ENCODE assay signal across 1 cellular context in the genomic region with DNA sequence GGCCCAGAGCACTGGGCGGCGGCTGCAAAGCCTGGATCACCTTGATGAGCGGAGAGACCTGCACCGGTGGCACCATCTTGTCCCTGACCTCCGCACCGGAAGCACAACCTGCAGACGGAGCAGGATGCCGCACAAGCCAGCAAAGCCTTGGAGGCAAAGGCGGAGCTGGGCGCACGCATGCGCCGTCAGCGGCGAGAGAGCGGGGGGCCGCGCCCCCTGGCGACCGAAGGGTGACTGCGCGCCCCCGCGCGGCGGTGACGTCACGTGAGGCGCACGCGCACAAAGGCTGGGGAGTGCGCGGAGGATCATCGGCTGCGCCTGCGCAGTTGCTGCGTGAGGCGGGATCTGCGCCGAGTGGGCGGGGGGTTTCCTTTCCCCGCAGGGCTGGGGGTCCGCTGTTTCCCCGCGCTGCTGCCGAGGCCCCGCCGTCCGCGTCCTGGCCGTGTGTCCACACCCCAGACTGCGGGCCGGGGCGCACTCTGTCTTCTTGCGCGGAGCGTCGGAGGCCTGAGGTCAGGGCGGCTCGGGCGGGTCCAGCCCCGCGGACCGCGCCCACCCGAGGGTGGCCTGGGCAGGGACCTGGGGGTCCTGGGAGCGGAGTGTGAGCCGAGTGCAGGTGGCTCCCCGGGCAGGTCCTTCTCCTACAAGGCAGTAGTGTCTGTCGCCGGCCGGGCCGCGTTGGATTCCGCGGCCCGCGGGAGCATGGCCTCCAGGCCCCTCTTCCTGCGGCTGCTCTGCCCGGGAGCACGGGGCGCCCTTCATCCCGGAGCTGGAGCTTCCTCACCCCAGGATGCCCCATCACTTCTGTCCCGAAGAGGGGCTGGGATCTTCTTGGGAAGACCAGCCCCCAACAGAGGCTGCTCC.
TF ChIP-seq lines count a peak whose summit lies in the region.

ATP5ME (minus strand) TSS at position 105 of the 864 bp plus-strand sequence; CDS start at position 76, 29 bp downstream.
A gene with protein sequence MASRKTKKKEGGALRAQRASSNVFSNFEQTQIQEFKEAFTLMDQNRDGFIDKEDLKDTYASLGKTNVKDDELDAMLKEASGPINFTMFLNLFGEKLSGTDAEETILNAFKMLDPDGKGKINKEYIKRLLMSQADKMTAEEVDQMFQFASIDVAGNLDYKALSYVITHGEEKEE (plus strand): TSS at position 371 of the 864 bp plus-strand sequence. CDS start 3,485 bp downstream, outside the sequence.

TF ChIP-seq in HepG2, 621 proteins besides CTCF, POLR2A, EP300 and RAD21 (continued from another document and continues in another):
- TF ChIP-seq ZSCAN5A (CRISPR knock-in tag; IDR thresholded peaks at IDR 0.05; ENCODE audit: borderline replicate concordance): no peak
- TF ChIP-seq PTBP1 (IDR thresholded peaks at IDR 0.05; ENCODE audit: low read depth, low read length, poor library complexity, severe bottlenecking): no peak
- TF ChIP-seq ZNF891 (CRISPR knock-in tag; IDR thresholded peaks at IDR 0.05): peak; percentile 87
- peak; percentile 44; the same call in 1 of the 2 replicates for TF ChIP-seq ZNF609 (CRISPR knock-in tag; IDR thresholded peaks at IDR 0.05; ENCODE audit: borderline replicate concordance)
- TF ChIP-seq KDM5B (CRISPR knock-in tag; IDR thresholded peaks at IDR 0.05; ENCODE audit: borderline replicate concordance): peak; percentile 94; the same call in 1 of the 2 replicates
- no peak for TF ChIP-seq RAD51 (IDR thresholded peaks at IDR 0.05; ENCODE audit: borderline replicate concordance)
- TF ChIP-seq ATRX (CRISPR knock-in tag; IDR thresholded peaks at IDR 0.05; ENCODE audit: borderline replicate concordance): no peak
- TF ChIP-seq, protein P1, sequence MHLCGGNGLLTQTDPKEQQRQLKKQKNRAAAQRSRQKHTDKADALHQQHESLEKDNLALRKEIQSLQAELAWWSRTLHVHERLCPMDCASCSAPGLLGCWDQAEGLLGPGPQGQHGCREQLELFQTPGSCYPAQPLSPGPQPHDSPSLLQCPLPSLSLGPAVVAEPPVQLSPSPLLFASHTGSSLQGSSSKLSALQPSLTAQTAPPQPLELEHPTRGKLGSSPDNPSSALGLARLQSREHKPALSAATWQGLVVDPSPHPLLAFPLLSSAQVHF (CRISPR knock-in tag; IDR thresholded peaks at IDR 0.05): 0 out of 2 replicates have a peak, but pooled peaks have one; percentile 17
- TF ChIP-seq ZNF12 (CRISPR knock-in tag; IDR thresholded peaks at IDR 0.05): 0 out of 2 replicates have a peak, but pooled peaks have one; percentile 23
- TF ChIP-seq, protein P2, sequence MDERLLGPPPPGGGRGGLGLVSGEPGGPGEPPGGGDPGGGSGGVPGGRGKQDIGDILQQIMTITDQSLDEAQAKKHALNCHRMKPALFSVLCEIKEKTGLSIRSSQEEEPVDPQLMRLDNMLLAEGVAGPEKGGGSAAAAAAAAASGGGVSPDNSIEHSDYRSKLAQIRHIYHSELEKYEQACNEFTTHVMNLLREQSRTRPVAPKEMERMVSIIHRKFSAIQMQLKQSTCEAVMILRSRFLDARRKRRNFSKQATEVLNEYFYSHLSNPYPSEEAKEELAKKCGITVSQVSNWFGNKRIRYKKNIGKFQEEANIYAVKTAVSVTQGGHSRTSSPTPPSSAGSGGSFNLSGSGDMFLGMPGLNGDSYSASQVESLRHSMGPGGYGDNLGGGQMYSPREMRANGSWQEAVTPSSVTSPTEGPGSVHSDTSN (CRISPR knock-in tag; IDR thresholded peaks at IDR 0.05): no peak
- TF ChIP-seq FOXK1 (CRISPR knock-in tag; IDR thresholded peaks at IDR 0.05; ENCODE audit: borderline replicate concordance, low read depth): peak; percentile 94; the same call in 1 of the 2 replicates
- TF ChIP-seq GATAD1 (CRISPR knock-in tag; IDR thresholded peaks at IDR 0.05): peak; percentile 94
- TF ChIP-seq BCL3 (CRISPR knock-in tag; IDR thresholded peaks at IDR 0.05): peak; percentile 74; the same call in 1 of the 2 replicates
- peak; percentile 60; the same call in 1 of the 2 replicates for TF ChIP-seq ZNF143 (CRISPR knock-in tag; IDR thresholded peaks at IDR 0.05)
- TF ChIP-seq, protein P3, sequence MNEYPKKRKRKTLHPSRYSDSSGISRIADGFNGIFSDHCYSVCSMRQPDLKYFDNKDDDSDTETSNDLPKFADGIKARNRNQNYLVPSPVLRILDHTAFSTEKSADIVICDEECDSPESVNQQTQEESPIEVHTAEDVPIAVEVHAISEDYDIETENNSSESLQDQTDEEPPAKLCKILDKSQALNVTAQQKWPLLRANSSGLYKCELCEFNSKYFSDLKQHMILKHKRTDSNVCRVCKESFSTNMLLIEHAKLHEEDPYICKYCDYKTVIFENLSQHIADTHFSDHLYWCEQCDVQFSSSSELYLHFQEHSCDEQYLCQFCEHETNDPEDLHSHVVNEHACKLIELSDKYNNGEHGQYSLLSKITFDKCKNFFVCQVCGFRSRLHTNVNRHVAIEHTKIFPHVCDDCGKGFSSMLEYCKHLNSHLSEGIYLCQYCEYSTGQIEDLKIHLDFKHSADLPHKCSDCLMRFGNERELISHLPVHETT (CRISPR knock-in tag; conservative IDR thresholded peaks at IDR 0.05): no peak
- TF ChIP-seq SOX5 (CRISPR knock-in tag; IDR thresholded peaks at IDR 0.05; ENCODE audit: borderline replicate concordance): peak; percentile 32; the same call in 1 of the 2 replicates
- no peak for TF ChIP-seq RFXANK (CRISPR knock-in tag; IDR thresholded peaks at IDR 0.05)
- no peak for TF ChIP-seq SNRNP70 (IDR thresholded peaks at IDR 0.05; ENCODE audit: low read depth, low read length)
- TF ChIP-seq GLI4 (CRISPR knock-in tag; IDR thresholded peaks at IDR 0.05; ENCODE audit: borderline replicate concordance): peak; percentile 57; the same call in 1 of the 2 replicates
- no peak for TF ChIP-seq TBP (CRISPR knock-in tag; IDR thresholded peaks at IDR 0.05)
- no peak for TF ChIP-seq MED8 (CRISPR knock-in tag; IDR thresholded peaks at IDR 0.05; ENCODE audit: insufficient replicate concordance)
- TF ChIP-seq, protein P4, sequence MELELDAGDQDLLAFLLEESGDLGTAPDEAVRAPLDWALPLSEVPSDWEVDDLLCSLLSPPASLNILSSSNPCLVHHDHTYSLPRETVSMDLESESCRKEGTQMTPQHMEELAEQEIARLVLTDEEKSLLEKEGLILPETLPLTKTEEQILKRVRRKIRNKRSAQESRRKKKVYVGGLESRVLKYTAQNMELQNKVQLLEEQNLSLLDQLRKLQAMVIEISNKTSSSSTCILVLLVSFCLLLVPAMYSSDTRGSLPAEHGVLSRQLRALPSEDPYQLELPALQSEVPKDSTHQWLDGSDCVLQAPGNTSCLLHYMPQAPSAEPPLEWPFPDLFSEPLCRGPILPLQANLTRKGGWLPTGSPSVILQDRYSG (CRISPR knock-in tag; IDR thresholded peaks at IDR 0.05): peak; percentile 15; the same call in 1 of the 2 replicates
- peak; percentile 78; the same call in 1 of the 2 replicates for TF ChIP-seq ZNF598 (CRISPR knock-in tag; IDR thresholded peaks at IDR 0.05; ENCODE audit: borderline replicate concordance)
- no peak; the same call in 1 of the 2 replicates for TF ChIP-seq RNF2 (conservative IDR thresholded peaks at IDR 0.05; ENCODE audit: low read depth)
- TF ChIP-seq, protein P5, sequence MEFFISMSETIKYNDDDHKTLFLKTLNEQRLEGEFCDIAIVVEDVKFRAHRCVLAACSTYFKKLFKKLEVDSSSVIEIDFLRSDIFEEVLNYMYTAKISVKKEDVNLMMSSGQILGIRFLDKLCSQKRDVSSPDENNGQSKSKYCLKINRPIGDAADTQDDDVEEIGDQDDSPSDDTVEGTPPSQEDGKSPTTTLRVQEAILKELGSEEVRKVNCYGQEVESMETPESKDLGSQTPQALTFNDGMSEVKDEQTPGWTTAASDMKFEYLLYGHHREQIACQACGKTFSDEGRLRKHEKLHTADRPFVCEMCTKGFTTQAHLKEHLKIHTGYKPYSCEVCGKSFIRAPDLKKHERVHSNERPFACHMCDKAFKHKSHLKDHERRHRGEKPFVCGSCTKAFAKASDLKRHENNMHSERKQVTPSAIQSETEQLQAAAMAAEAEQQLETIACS (CRISPR knock-in tag; IDR thresholded peaks at IDR 0.05): peak; percentile 98
- TF ChIP-seq SYNCRIP (IDR thresholded peaks at IDR 0.05; ENCODE audit: insufficient read depth, low read depth, low read length): no peak
- peak; percentile 70 for TF ChIP-seq HDAC2 (CRISPR knock-in tag; IDR thresholded peaks at IDR 0.05)
- peak; percentile 92 for TF ChIP-seq PHF5A (CRISPR knock-in tag; IDR thresholded peaks at IDR 0.05; ENCODE audit: low read depth, unreplicated experiment)
- TF ChIP-seq, protein P6, sequence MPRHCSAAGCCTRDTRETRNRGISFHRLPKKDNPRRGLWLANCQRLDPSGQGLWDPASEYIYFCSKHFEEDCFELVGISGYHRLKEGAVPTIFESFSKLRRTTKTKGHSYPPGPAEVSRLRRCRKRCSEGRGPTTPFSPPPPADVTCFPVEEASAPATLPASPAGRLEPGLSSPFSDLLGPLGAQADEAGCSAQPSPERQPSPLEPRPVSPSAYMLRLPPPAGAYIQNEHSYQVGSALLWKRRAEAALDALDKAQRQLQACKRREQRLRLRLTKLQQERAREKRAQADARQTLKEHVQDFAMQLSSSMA (CRISPR knock-in tag; IDR thresholded peaks at IDR 0.05): peak; percentile 65; the same call in 1 of the 2 replicates
- TF ChIP-seq SUZ12 (IDR thresholded peaks at IDR 0.05; ENCODE audit: low read depth, low read length): no peak
- TF ChIP-seq ZNF446 (CRISPR knock-in tag; IDR thresholded peaks at IDR 0.05): no peak
- TF ChIP-seq NFIC (IDR thresholded peaks at IDR 0.05; ENCODE audit: low read length): no peak
- TF ChIP-seq RARG (CRISPR knock-in tag; IDR thresholded peaks at IDR 0.05; ENCODE audit: low read depth): 0 out of 2 replicates have a peak, but pooled peaks have one; percentile 28
- TF ChIP-seq HINFP (CRISPR knock-in tag; IDR thresholded peaks at IDR 0.05; ENCODE audit: low read depth): peak; percentile 87
- peak; percentile 58 for TF ChIP-seq ELF3 (CRISPR knock-in tag; IDR thresholded peaks at IDR 0.05)
- no peak for TF ChIP-seq ZNF121 (CRISPR knock-in tag; IDR thresholded peaks at IDR 0.05)
